ENCODE assay signal across 27 cellular contexts in genomic region chr10:123521076-123521475, GRCh38.
"Had no signal": no experiment of that assay in that cellular context is flagged by ENCODE, and none has a peak within 500 bp of the region (broad histone marks: within the 10 kb centered on the region; RNA-seq: fewer than 3 reads in every experiment).

No MANE protein-coding gene starts in this region.

- H3K4me3 Mint-ChIP-seq: activated CD4-positive, alpha-beta T cell treated with anti-CD3 and anti-CD28 coated beads, Interleukin-2, amount 10 ng/mL, durations not matched to agents 24 days and 14 days; activated naive CD4-positive, alpha-beta T cell treated with anti-CD3 and anti-CD28 coated beads, Interleukin-2, amount 50 U/mL, for 24 hours; WTC11 had no signal

- H3K27ac ChIP-seq: breast epithelium, KMS-11, RWPE1, SJCRH30 had no signal

- H3K27ac Mint-ChIP-seq: activated CD4-positive, alpha-beta T cell treated with anti-CD3 and anti-CD28 coated beads, Interleukin-2, amount 10 ng/mL, durations not matched to agents 24 days and 14 days; activated naive CD4-positive, alpha-beta T cell treated with anti-CD3 and anti-CD28 coated beads, Interleukin-2, amount 50 U/mL, for 24 hours; WTC11 had no signal

- H3K4me1 Mint-ChIP-seq: activated CD4-positive, alpha-beta T cell treated with anti-CD3 and anti-CD28 coated beads, Interleukin-2, amount 10 ng/mL, durations not matched to agents 24 days and 14 days; activated naive CD4-positive, alpha-beta T cell treated with anti-CD3 and anti-CD28 coated beads, Interleukin-2, amount 50 U/mL, for 24 hours had no signal

- H3K36me3 ChIP-seq: breast epithelium, SJCRH30 had no signal

- DNase-seq: activated CD4-positive, alpha-beta T cell treated with anti-CD3 and anti-CD28 coated beads, Interleukin-2, amount 10 ng/mL, durations not matched to agents 24 days and 14 days; activated CD4-positive, alpha-beta T cell treated with anti-CD3 and anti-CD28 coated beads, Interleukin-2, amount 50 U/mL, for 48 hours; activated CD4-positive, CD25-positive, alpha-beta regulatory T cell treated with anti-CD3 and anti-CD28 coated beads, Interleukin-2, amount 50 U/mL, for 72 hours; activated effector memory CD4-positive, alpha-beta T cell treated with Interleukin-2 at 50 U/mL for 16 hours; activated naive CD4-positive, alpha-beta T cell; activated T-cell treated with anti-CD3 and anti-CD28 coated beads, Interleukin-2, amount 50 U/mL, for 1 hour; aorta; caudate nucleus; NCI-H1092; NCI-H1417 treated with DMSO at 0.1 percent for 48 hours; NCI-H1694; NCI-H2029; NCI-H2107; NCI-H2171 treated with DMSO at 0.1 percent for 48 hours; NCI-H226; NCI-H774; NK-92 treated with Interleukin-12 subunit alpha and Interleukin-12 subunit beta, amount 100 ng/mL, for 24 hours; OCI-M1; Right ventricle myocardium superior; SJCRH30; SK-N-SH; SW 1271 had no signal

- H3K36me3 Mint-ChIP-seq: activated naive CD4-positive, alpha-beta T cell treated with anti-CD3 and anti-CD28 coated beads, Interleukin-2, amount 50 U/mL, for 24 hours; WTC11 had no signal

- H3K27me3 ChIP-seq: breast epithelium, SJCRH30 had no signal

- H3K9me3 Mint-ChIP-seq: activated CD4-positive, alpha-beta T cell treated with anti-CD3 and anti-CD28 coated beads, Interleukin-2, amount 10 ng/mL, durations not matched to agents 24 days and 14 days; activated naive CD4-positive, alpha-beta T cell treated with anti-CD3 and anti-CD28 coated beads, Interleukin-2, amount 50 U/mL, for 24 hours had no signal

- H3K4me3 ChIP-seq: breast epithelium, SJCRH30 had no signal

- H3K9me3 ChIP-seq: breast epithelium, SJCRH30, SK-N-SH had no signal

- H3K4me1 ChIP-seq: breast epithelium, SJCRH30 had no signal

- H3K27me3 Mint-ChIP-seq: activated CD4-positive, alpha-beta T cell treated with anti-CD3 and anti-CD28 coated beads, Interleukin-2, amount 10 ng/mL, durations not matched to agents 24 days and 14 days had no signal
